In the genomic region with DNA sequence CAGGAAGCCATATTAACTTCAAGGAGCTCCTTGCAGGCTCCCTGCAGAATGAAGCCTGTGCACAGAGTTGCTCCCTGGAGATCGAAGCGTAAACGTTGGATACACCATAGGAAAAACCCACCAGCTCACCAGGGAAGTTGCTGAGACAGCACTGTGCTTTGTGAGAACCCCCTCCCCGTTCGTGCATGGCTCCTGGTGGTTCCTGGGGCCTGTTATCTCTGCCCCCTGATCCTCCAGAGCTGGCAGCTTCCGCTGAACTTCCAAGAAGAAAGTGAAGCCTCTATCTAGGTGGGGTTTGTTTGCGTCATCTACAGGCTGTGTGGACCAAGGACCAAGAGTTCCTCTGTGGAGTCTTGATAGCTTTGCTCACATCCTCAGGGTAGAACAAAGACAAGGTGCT, we compare ENCODE assay signal across 20 cellular contexts. TPM values are rescaled to one million over a fixed set of nuclear protein-coding genes. Genes with fewer than 3 reads are reported as not detected.
DNase-seq lines count a peak whose midpoint lies in the region; ATAC-seq and TF ChIP-seq lines count a peak whose summit lies in the region.
"Had no signal": no experiment of that assay in that cellular context is flagged by ENCODE, and none has a peak within 500 bp of the region (broad histone marks: within the 10 kb centered on the region; RNA-seq: fewer than 3 reads in every experiment).

No MANE protein-coding gene starts in this region.

- no peak overlapping the region for H2AFZ ChIP-seq in Loucy (ENCODE audit: low read length)
- no peak overlapping the region for H2AFZ ChIP-seq in neural progenitor cell (replicated peaks)

- DNase-seq in activated naive CD4-positive, alpha-beta T cell treated with anti-CD3 and anti-CD28 coated beads for 36 hours, result no peak
- DNase-seq in activated naive CD4-positive, alpha-beta T cell treated with anti-CD3 and anti-CD28 coated beads, Interleukin-2, amount 50 U/mL, for 16 hours, result no peak
- DNase-seq in WERI-Rb-1 (no peak), neural progenitor cell (ENCODE audit: low spot score) (no peak), GDM1 (lab: John Stamatoyannopoulos, UW) (no peak)
- DNase-seq in activated T-cell treated with anti-CD3 and anti-CD28 coated beads, Interleukin-2, amount 50 U/mL, for 1 hour, result no peak
- DNase-seq: activated CD4-positive, alpha-beta memory T cell treated with anti-CD3 and anti-CD28 coated beads for 36 hours; HCEC 1CT; MV-4-11; naive thymus-derived CD4-positive, alpha-beta T cell; NCI-H187; stimulated activated CD4-positive, alpha-beta T cell treated with anti-CD3 and anti-CD28 coated beads, Interleukin-4, amount 100 ng/mL, for 24 hours; upper lobe of right lung had no signal

- peaks cover 26% of the 10 kb centered on the region for H3K4me1 ChIP-seq in Loucy (ENCODE audit: insufficient read depth, low read length, poor library complexity, severe bottlenecking)
- peaks cover 36% of the 10 kb centered on the region for H3K4me1 ChIP-seq in neural progenitor cell

- H3K4me3 ChIP-seq in Loucy (ENCODE audit: low read length, poor library complexity, severe bottlenecking) (peak overlapping the region; percentile 77), WERI-Rb-1 (ENCODE audit: low read depth, low read length) (peak overlapping the region; percentile 93), neural progenitor cell (no peak overlapping the region)

- no peaks in the 10 kb centered on the region for H3K9me3 Mint-ChIP-seq in activated naive CD4-positive, alpha-beta T cell treated with anti-CD3 and anti-CD28 coated beads for 36 hours
- no peaks in the 10 kb centered on the region for H3K9me3 Mint-ChIP-seq in neural progenitor cell
- H3K9me3 Mint-ChIP-seq: activated CD4-positive, alpha-beta memory T cell treated with anti-CD3 and anti-CD28 coated beads for 36 hours; activated naive CD4-positive, alpha-beta T cell treated with anti-CD3 and anti-CD28 coated beads, Interleukin-2, amount 50 U/mL, for 72 hours; naive thymus-derived CD4-positive, alpha-beta T cell had no signal

- peaks cover 28% of the 10 kb centered on the region for H3K79me2 ChIP-seq in Loucy (ENCODE audit: insufficient read depth, low read length)
- H3K79me2 ChIP-seq in neural progenitor cell (ENCODE audit: low read depth), result peaks cover 24% of the 10 kb centered on the region

- peak overlapping the region; percentile 98 for H3K9ac ChIP-seq in Loucy (ENCODE audit: low read depth, low read length, poor library complexity, severe bottlenecking)
- no peak overlapping the region for H3K9ac ChIP-seq in neural progenitor cell

- H3K4me3 Mint-ChIP-seq in activated naive CD4-positive, alpha-beta T cell treated with anti-CD3 and anti-CD28 coated beads for 36 hours, result peak overlapping the region; percentile 27
- peak overlapping the region; percentile 91 for H3K4me3 Mint-ChIP-seq in neural progenitor cell

- H3K27me3 ChIP-seq in Loucy (ENCODE audit: insufficient read depth, low read length, poor library complexity, severe bottlenecking), result no peaks in the 10 kb centered on the region
- no peaks in the 10 kb centered on the region for H3K27me3 ChIP-seq in WERI-Rb-1 (ENCODE audit: insufficient read depth, low read depth, severe bottlenecking)
- peaks cover 21% of the 10 kb centered on the region for H3K27me3 ChIP-seq in neural progenitor cell
- H3K27me3 ChIP-seq: upper lobe of right lung had no signal

- H3F3A ChIP-seq in Loucy (ENCODE audit: low read depth) (no peaks in the 10 kb centered on the region), neural progenitor cell (ENCODE audit: low read depth) (peaks cover 42% of the 10 kb centered on the region)

- intact Hi-C loops in activated naive CD4-positive, alpha-beta T cell treated with anti-CD3 and anti-CD28 coated beads for 36 hours (cut with micrococcal nuclease), result no loop called here

- H3K27me3 Mint-ChIP-seq in activated naive CD4-positive, alpha-beta T cell treated with anti-CD3 and anti-CD28 coated beads for 36 hours (ENCODE audit: low read depth), result peaks cover 2% of the 10 kb centered on the region
- H3K27me3 Mint-ChIP-seq in neural progenitor cell (ENCODE audit: insufficient read depth, low read depth), result peaks cover 3% of the 10 kb centered on the region
- H3K27me3 Mint-ChIP-seq: activated CD4-positive, alpha-beta memory T cell treated with anti-CD3 and anti-CD28 coated beads for 36 hours had no signal

- H3K27ac ChIP-seq in WERI-Rb-1 (peak overlapping the region; percentile 99), neural progenitor cell (no peak overlapping the region)
- H3K27ac ChIP-seq: coronary artery, upper lobe of right lung had no signal

- H3K27ac Mint-ChIP-seq in activated naive CD4-positive, alpha-beta T cell treated with anti-CD3 and anti-CD28 coated beads for 36 hours, result no peak overlapping the region
- peak overlapping the region; percentile 89 for H3K27ac Mint-ChIP-seq in neural progenitor cell
- H3K27ac Mint-ChIP-seq: CD14-positive monocyte had no signal

- no peak for ATAC-seq in HG03442 (IDR thresholded peaks at IDR 0.05; ENCODE audit: unreplicated experiment)
- ATAC-seq: activated naive CD4-positive, alpha-beta T cell treated with anti-CD3 and anti-CD28 coated beads, Interleukin-2, amount 50 U/mL, for 72 hours; naive thymus-derived CD4-positive, alpha-beta T cell; upper lobe of right lung had no signal

- H3K36me3 Mint-ChIP-seq in activated naive CD4-positive, alpha-beta T cell treated with anti-CD3 and anti-CD28 coated beads for 36 hours (ENCODE audit: low read depth), result no peaks in the 10 kb centered on the region
- no peaks in the 10 kb centered on the region for H3K36me3 Mint-ChIP-seq in neural progenitor cell
- H3K36me3 Mint-ChIP-seq: activated CD4-positive, alpha-beta memory T cell treated with anti-CD3 and anti-CD28 coated beads for 36 hours; activated naive CD4-positive, alpha-beta T cell treated with anti-CD3 and anti-CD28 coated beads, Interleukin-2, amount 50 U/mL, for 72 hours; CD14-positive monocyte; naive thymus-derived CD4-positive, alpha-beta T cell had no signal

- no peaks in the 10 kb centered on the region for H3K9me2 ChIP-seq in Loucy (replicated peaks; ENCODE audit: low read depth, low read length)

- H4K20me1 ChIP-seq in Loucy (ENCODE audit: insufficient read depth, low read length, poor library complexity, severe bottlenecking), result peaks cover 15% of the 10 kb centered on the region
- peaks cover 21% of the 10 kb centered on the region for H4K20me1 ChIP-seq in neural progenitor cell (ENCODE audit: low read depth)

- TF ChIP-seq CTCF in Loucy (conservative IDR thresholded peaks at IDR 0.05; ENCODE audit: low read length), result no peak
- no peak for TF ChIP-seq CTCF in WERI-Rb-1 (IDR thresholded peaks at IDR 0.05; ENCODE audit: low read depth, low read length)
- TF ChIP-seq CTCF in neural progenitor cell (IDR thresholded peaks at IDR 0.05), result no peak

- CTCF ChIA-PET in activated naive CD4-positive, alpha-beta T cell treated with anti-CD3 and anti-CD28 coated beads for 36 hours (lab: Charles Lee), result interaction anchor here (0.7 to 2.7 kb wide), 3 partner anchors 22 to 186 kb away, joined by 4 to 8 read pairs (median 6); no protein-coding TSS in a partner anchor

- peaks cover 21% of the 10 kb centered on the region for H3K4me1 Mint-ChIP-seq in activated naive CD4-positive, alpha-beta T cell treated with anti-CD3 and anti-CD28 coated beads for 36 hours (ENCODE audit: low read depth)
- H3K4me1 Mint-ChIP-seq in neural progenitor cell, result peaks cover 40% of the 10 kb centered on the region

- H3K36me3 ChIP-seq in Loucy (ENCODE audit: insufficient read depth, low read length) (no peaks in the 10 kb centered on the region), WERI-Rb-1 (peaks cover 15% of the 10 kb centered on the region), neural progenitor cell (no peaks in the 10 kb centered on the region)
- H3K36me3 ChIP-seq: prostate gland, upper lobe of right lung had no signal

- H3K4me2 ChIP-seq in Loucy (ENCODE audit: low read depth, low read length, poor library complexity, severe bottlenecking) (peak overlapping the region; percentile 96), neural progenitor cell (no peak overlapping the region)

- H3K9me3 ChIP-seq in Loucy (ENCODE audit: insufficient read depth, low read depth, low read length) (no peaks in the 10 kb centered on the region), WERI-Rb-1 (ENCODE audit: severe bottlenecking) (no peaks in the 10 kb centered on the region), neural progenitor cell (ENCODE audit: low read depth) (no peaks in the 10 kb centered on the region)
- H3K9me3 ChIP-seq: A549, prostate gland, upper lobe of right lung had no signal

RNA-seq across cellular contexts. Expression of gene CCDC85C, which starts 2.4 kb away (rescaled TPM):
- total RNA-seq in activated naive CD4-positive, alpha-beta T cell treated with anti-CD3 and anti-CD28 coated beads for 36 hours, result 10 to 100 TPM; 11.3 to 12.7 TPM
- total RNA-seq in neural progenitor cell (ENCODE audit: low replicate concordance), result 19.0 and 41.3 TPM in 2 replicates

RNA-seq across cellular contexts. Expression of gene HHIPL1, which starts 38.6 kb away (rescaled TPM):
- under 1 TPM; 0.15 to 0.31 TPM for total RNA-seq in activated naive CD4-positive, alpha-beta T cell treated with anti-CD3 and anti-CD28 coated beads for 36 hours
- 0.32 and 1.2 TPM in 2 replicates for total RNA-seq in neural progenitor cell (ENCODE audit: low replicate concordance)
